ENCODE assay signal across 9 cellular contexts in genomic region chr1:185154912-185155513, GRCh38.
DNase-seq lines count a peak whose midpoint lies in the region; ATAC-seq and TF ChIP-seq lines count a peak whose summit lies in the region.
"Had no signal": no experiment of that assay in that cellular context is flagged by ENCODE, and none has a peak within 500 bp of the region (broad histone marks: within the 10 kb centered on the region; RNA-seq: fewer than 3 reads in every experiment).

No MANE protein-coding gene starts in this region.

- no peak for ATAC-seq in HG03442 (IDR thresholded peaks at IDR 0.05; ENCODE audit: unreplicated experiment)

- peaks cover 4% of the 10 kb centered on the region for H3K36me3 ChIP-seq in GM06990 (ENCODE audit: control insufficient read depth, insufficient read depth, low read length)

- no peaks in the 10 kb centered on the region for H3K27me3 ChIP-seq in GM06990 (replicated peaks; ENCODE audit: control insufficient read depth, insufficient read depth, low read length)

- no peak for TF ChIP-seq CTCF in GM06990 (IDR thresholded peaks at IDR 0.05; ENCODE audit: insufficient read depth, low read length, poor library complexity, severe bottlenecking)
- TF ChIP-seq CTCF in epithelial cell of esophagus (IDR thresholded peaks at IDR 0.05; ENCODE audit: insufficient read depth, low read depth, low read length, missing control alignments) = no peak

- DNase-seq in GM06990 (ENCODE audit: extremely low read depth, insufficient read length) (no peak), OCI-M1 (lab: John Stamatoyannopoulos, UW) (peak; percentile 25), epithelial cell of esophagus (ENCODE audit: low read depth) (peak; percentile 70), skeletal muscle cell (ENCODE audit: low read depth) (no peak), NCI-H2171 (lab: John Stamatoyannopoulos, UW) (no peak), DMS114 treated with DMSO at 0.1 percent for 48 hours (lab: John Stamatoyannopoulos, UW; ENCODE audit: unreplicated experiment) (no peak)
- DNase-seq: caudate nucleus, NCI-H2107 had no signal

- H3K4me3 ChIP-seq in GM06990 (replicated peaks; ENCODE audit: low read depth, low read length) = peak overlapping the region; percentile 91
- H3K4me3 ChIP-seq in epithelial cell of esophagus (ENCODE audit: low read length) = peak overlapping the region; percentile 94
- peak overlapping the region; percentile 95 for H3K4me3 ChIP-seq in skeletal muscle cell (ENCODE audit: low read depth, low read length)

Comparison
In these comparisons a context has a peak if more than half of its experiments do, and no peak if none do; other contexts are left out.
1. DNase-seq: peak in OCI-M1 (single experiment) and epithelial cell of esophagus (single experiment); none in GM06990 (single experiment), skeletal muscle cell (single experiment), NCI-H2171 (single experiment) and DMS114 treated with DMSO at 0.1 percent for 48 hours (single experiment).
2. Peak in every context shown above with its lines, with median percentiles within 50 percentile points of each other: H3K4me3 ChIP-seq.